In the genomic region with DNA sequence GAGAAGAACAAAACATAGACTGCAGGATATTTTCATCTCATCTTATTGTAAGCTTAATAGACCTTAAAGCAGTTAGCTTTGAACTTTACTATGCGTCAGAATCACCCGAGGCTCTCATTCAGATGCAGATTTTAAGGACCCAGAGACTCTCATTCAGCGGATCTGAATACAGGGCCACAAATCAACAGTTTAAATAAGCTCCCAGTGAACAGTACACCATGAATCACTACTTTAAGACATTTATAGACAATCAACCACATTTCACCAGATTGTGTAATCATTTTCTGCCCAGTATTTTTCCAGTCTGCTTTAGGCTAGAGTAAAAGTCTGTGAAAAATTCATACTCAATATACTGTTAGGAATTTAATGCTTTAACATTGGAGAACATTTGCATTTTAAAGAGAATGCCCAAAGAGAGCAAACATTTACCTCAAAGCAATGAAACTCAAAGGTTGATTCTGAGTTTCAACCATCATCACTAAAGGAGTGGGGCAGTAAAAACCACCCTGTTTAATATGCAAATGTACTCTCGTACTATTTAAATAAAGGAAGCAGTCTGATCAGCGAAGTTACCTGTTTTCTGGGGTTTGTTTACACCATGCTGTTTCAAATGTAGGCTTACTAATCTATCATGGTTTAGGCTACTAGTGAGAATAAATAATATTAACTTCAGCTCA, we compare ENCODE assay signal across 10 cellular contexts. TPM values are rescaled to one million over a fixed set of nuclear protein-coding genes. Genes with fewer than 3 reads are reported as not detected.
DNase-seq lines count a peak whose midpoint lies in the region; ATAC-seq and TF ChIP-seq lines count a peak whose summit lies in the region.
"Had no signal": no experiment of that assay in that cellular context is flagged by ENCODE, and none has a peak within 500 bp of the region (broad histone marks: within the 10 kb centered on the region; RNA-seq: fewer than 3 reads in every experiment).

No MANE protein-coding gene starts in this region.

- intact Hi-C loops in right cardiac atrium (cut with DNase I), result no loop called here

- H3K27ac ChIP-seq in smooth muscle cell (ENCODE audit: low read depth) (peak overlapping the region; percentile 64), right cardiac atrium (ENCODE audit: low read length) (no peak overlapping the region), WERI-Rb-1 (no peak overlapping the region)

- H3K9ac ChIP-seq in smooth muscle cell (ENCODE audit: low read depth), result peak overlapping the region; percentile 24

- no peaks in the 10 kb centered on the region for H3K36me3 ChIP-seq in smooth muscle cell (ENCODE audit: low read depth)
- H3K36me3 ChIP-seq in H7 (replicated peaks; ENCODE audit: control insufficient read depth, insufficient read depth, low read length), result no peaks in the 10 kb centered on the region
- no peaks in the 10 kb centered on the region for H3K36me3 ChIP-seq in WERI-Rb-1

- no peaks in the 10 kb centered on the region for H4K20me1 ChIP-seq in smooth muscle cell (ENCODE audit: low read depth)

- no peaks in the 10 kb centered on the region for H3K79me2 ChIP-seq in smooth muscle cell (ENCODE audit: low read depth)

- peak; percentile 62 for ATAC-seq in GM19452 (IDR thresholded peaks at IDR 0.05; ENCODE audit: unreplicated experiment)
- no peak for ATAC-seq in right cardiac atrium
- ATAC-seq in HG03520 (IDR thresholded peaks at IDR 0.05; ENCODE audit: unreplicated experiment), result no peak

- H3K9me3 ChIP-seq in smooth muscle cell (replicated peaks; ENCODE audit: low read depth) (no peaks in the 10 kb centered on the region), right cardiac atrium (ENCODE audit: control insufficient read depth, low read length) (no peaks in the 10 kb centered on the region), WERI-Rb-1 (ENCODE audit: severe bottlenecking) (no peaks in the 10 kb centered on the region)

- WGBS in smooth muscle cell (ENCODE audit: low lambda C conversion rate), result 11% methylated on average over 5 of the region's 5 CpGs
- 74% methylated on average over 5 of the region's 5 CpGs for WGBS in right cardiac atrium

- peak overlapping the region; percentile 47 for H2AFZ ChIP-seq in smooth muscle cell (ENCODE audit: low read depth)

- H3K4me3 ChIP-seq in smooth muscle cell (no peak overlapping the region), right cardiac atrium (ENCODE audit: low read length) (no peak overlapping the region), H7 (ENCODE audit: insufficient read depth, low read depth, low read length) (no peak overlapping the region), WERI-Rb-1 (ENCODE audit: low read depth, low read length) (no peak overlapping the region)

- H3F3A ChIP-seq in smooth muscle cell (ENCODE audit: low read depth), result peaks cover 17% of the 10 kb centered on the region

- H3K4me2 ChIP-seq in smooth muscle cell, result peak overlapping the region; percentile 67

- DNase-seq in Kasumi-1 (lab: John Stamatoyannopoulos, UW) (peak; percentile 7 to 21), dedifferentiated amniotic fluid mesenchymal stem cell (ENCODE audit: extremely low spot score) (peak; percentile 77), smooth muscle cell (lab: John Stamatoyannopoulos, UW; ENCODE audit: unreplicated experiment) (no peak), right cardiac atrium (no peak), H7 (no peak), WERI-Rb-1 (no peak)
- DNase-seq: caudate nucleus, SW 1271 had no signal

- H3K4me1 ChIP-seq in smooth muscle cell (ENCODE audit: low read depth), result peaks cover 22% of the 10 kb centered on the region
- H3K4me1 ChIP-seq in right cardiac atrium (ENCODE audit: control insufficient read depth, insufficient read depth, low read length), result peaks cover 1% of the 10 kb centered on the region

- H3K27me3 ChIP-seq in smooth muscle cell (ENCODE audit: low read depth), result no peaks in the 10 kb centered on the region
- no peaks in the 10 kb centered on the region for H3K27me3 ChIP-seq in right cardiac atrium (ENCODE audit: control insufficient read depth, insufficient read depth)
- no peaks in the 10 kb centered on the region for H3K27me3 ChIP-seq in H7 (ENCODE audit: control insufficient read depth, insufficient read depth, low read length)
- H3K27me3 ChIP-seq in WERI-Rb-1 (ENCODE audit: insufficient read depth, low read depth, severe bottlenecking), result no peaks in the 10 kb centered on the region

- TF ChIP-seq CTCF in smooth muscle cell (IDR thresholded peaks at IDR 0.05; ENCODE audit: borderline replicate concordance, insufficient read depth, poor library complexity, severe bottlenecking), result no peak
- no peak for TF ChIP-seq CTCF in WERI-Rb-1 (IDR thresholded peaks at IDR 0.05; ENCODE audit: low read depth, low read length)

RNA-seq across cellular contexts. Expression of gene ALPK2, which starts 11.0 kb away (rescaled TPM):
- total RNA-seq in smooth muscle cell (39.0 and 42.1 TPM in 2 replicates), right cardiac atrium (100 to 1,000 TPM; 145 to 271 (median 232) TPM)
- polyA plus RNA-seq in smooth muscle cell (9.3 and 13.2 TPM in 2 replicates), right cardiac atrium (48.0 TPM)
- total RNA-seq in H7 (2014; rRNA removed; shearing (Covaris generic)), result 0.26 and 0.42 TPM in 2 replicates

RNA-seq across cellular contexts. Expression of gene MALT1, which starts 31.4 kb away (rescaled TPM):
- total RNA-seq in smooth muscle cell (39.2 and 42.2 TPM in 2 replicates), right cardiac atrium (10 to 100 TPM in 1 of 4 donors, 1 to 10 TPM in 3; 8.0 to 11.1 (median 9.7) TPM)
- polyA plus RNA-seq in smooth muscle cell (12.4 and 12.9 TPM in 2 replicates), right cardiac atrium (4.7 TPM)
- 18.9 and 28.6 TPM in 2 replicates for total RNA-seq in H7 (2014; rRNA removed; shearing (Covaris generic))

Comparison
In these comparisons a context has a peak if more than half of its experiments do, and no peak if none do; other contexts are left out.
1. DNase-seq: peak in Kasumi-1 (2 of 2) and dedifferentiated amniotic fluid mesenchymal stem cell (single experiment); none in smooth muscle cell (single experiment), right cardiac atrium (0 of 3), H7 (single experiment) and WERI-Rb-1 (single experiment).
2. RNA of gene ALPK2, which starts 11.0 kb away (total RNA-seq): 145 to 271 TPM in right cardiac atrium and 39.0 to 42.1 TPM in smooth muscle cell; 0.26 to 0.42 TPM in H7; every median in the first group is over 10 times any median in the second.